ENCODE assay signal across 8 cellular contexts in the genomic region with DNA sequence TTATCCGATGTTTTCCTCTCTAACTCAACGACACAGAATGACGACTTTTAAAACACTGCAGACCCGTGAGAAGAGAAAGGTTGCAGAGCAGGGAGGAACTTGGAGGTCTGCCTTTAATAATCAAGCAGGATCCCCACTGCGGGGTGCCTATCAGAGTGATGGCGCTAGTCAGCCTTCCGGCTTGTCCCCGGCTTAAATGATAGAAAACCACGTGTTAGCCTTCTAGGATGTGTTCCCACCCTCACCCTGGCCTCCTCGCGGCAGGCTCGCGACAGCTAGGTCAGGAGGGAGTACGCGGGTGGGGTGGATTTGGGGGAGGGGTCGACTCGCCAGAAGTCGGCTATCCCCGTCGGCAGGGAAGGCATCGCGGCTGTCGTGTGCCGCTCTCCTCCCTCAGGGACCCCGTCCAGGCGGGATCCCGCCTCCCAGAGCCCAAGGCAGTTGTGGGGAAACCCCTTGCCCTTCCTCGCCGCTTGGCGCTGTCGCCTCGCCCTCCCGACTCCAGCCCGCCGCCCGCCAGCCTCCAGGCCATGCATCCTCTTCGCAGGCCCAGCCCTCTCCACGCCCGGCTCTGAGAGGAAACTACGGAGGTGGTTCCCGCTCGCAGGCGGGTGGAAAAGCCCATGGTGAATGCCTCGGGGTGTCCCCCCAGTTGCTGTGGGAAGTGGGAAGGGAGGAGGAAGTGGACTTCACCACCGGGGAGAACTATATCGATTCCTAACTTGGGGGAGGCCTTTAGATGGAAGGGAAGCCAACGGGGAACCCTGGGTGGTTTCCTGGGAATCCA. TPM values are rescaled to one million over a fixed set of nuclear protein-coding genes. Genes with fewer than 3 reads are reported as not detected.
DNase-seq lines count a peak whose midpoint lies in the region; ATAC-seq and TF ChIP-seq lines count a peak whose summit lies in the region.

No MANE protein-coding gene starts in this region.

- H3K9me3 Mint-ChIP-seq in activated T-cell treated with anti-CD3 and anti-CD28 coated beads, Interleukin-2, amount 50 U/mL, for 24 hours = no peaks in the 10 kb centered on the region

- in situ Hi-C loops in Caki2 (cut with HindIII; ENCODE audit: low pct_unique_long_range_greater_than_20kb, low sequenced_read_pairs) = no loop called here

- ATAC-seq in GM21390 (IDR thresholded peaks at IDR 0.05; ENCODE audit: unreplicated experiment) = peak; percentile 31

- H3K9ac ChIP-seq in HUES6 (ENCODE audit: low read length) = peak overlapping the region; percentile 99

- peaks cover 28% of the 10 kb centered on the region for H3K36me3 Mint-ChIP-seq in activated T-cell treated with anti-CD3 and anti-CD28 coated beads, Interleukin-2, amount 50 U/mL, for 24 hours (ENCODE audit: low read depth)

- CTCF ChIA-PET in OCI-LY7 (lab: Charles Lee; ENCODE audit: unreplicated experiment) = interaction anchor here (0.6 kb wide), 1 partner anchor 65 kb away, joined by 3 read pairs; no protein-coding TSS in a partner anchor

- H3K4me2 ChIP-seq in OCI-LY7 (ENCODE audit: low read length) = peak overlapping the region; percentile 96

- no peaks in the 10 kb centered on the region for H3K9me3 ChIP-seq in HUES6 (ENCODE audit: control insufficient read depth, insufficient read depth, low read depth, low read length)
- H3K9me3 ChIP-seq in OCI-LY7 (ENCODE audit: low read length) = no peaks in the 10 kb centered on the region
- H3K9me3 ChIP-seq in esophagus muscularis mucosa = no peaks in the 10 kb centered on the region

- POLR2A ChIA-PET in OCI-LY7 (lab: Charles Lee) = interaction anchor here (0.5 to 2.5 kb wide), 10 partner anchors 8 to 163 kb away, joined by 3 to 13 read pairs (median 4); partner anchors contain the start of gene NCF2

- peaks cover 38% of the 10 kb centered on the region for H3K79me2 ChIP-seq in OCI-LY7 (ENCODE audit: insufficient read depth, low read depth, low read length)

- H3K27me3 ChIP-seq in HUES6 (ENCODE audit: control insufficient read depth, insufficient read depth, low read length) (no peaks in the 10 kb centered on the region), esophagus muscularis mucosa (no peaks in the 10 kb centered on the region)

- H4K20me1 ChIP-seq in OCI-LY7 (ENCODE audit: insufficient read depth, low read length) = no peaks in the 10 kb centered on the region; the same call in 1 of the 2 replicates

- DNase-seq in Caki2 (ENCODE audit: low read depth) = peak; percentile 94
- DNase-seq in OCI-LY7 (ENCODE audit: low spot score) = peak; percentile 88
- DNase-seq in activated T-cell treated with anti-CD3 and anti-CD28 coated beads, Interleukin-2, amount 50 U/mL, for 24 hours = peak; percentile 87
- peak; percentile 93 for DNase-seq in esophagus muscularis mucosa (ENCODE audit: extremely low spot score)
- DNase-seq in myocyte (ENCODE audit: low read depth) = peak; percentile 92
- DNase-seq in stimulated activated CD8-positive, alpha-beta memory T cell treated with anti-CD3 and anti-CD28 coated beads, Interleukin-7, amount 100 ng/mL, for 48 hours (ENCODE audit: extremely low read depth in 1 of 2, low read depth in 1 of 2) = peak; percentile 56 to 60

- TF ChIP-seq CTCF in OCI-LY7 (conservative IDR thresholded peaks at IDR 0.05; ENCODE audit: low read length) (peak; percentile 53), esophagus muscularis mucosa (IDR thresholded peaks at IDR 0.05) (peak in 1 of 3 experiments; percentile 22)

- H3K27ac ChIP-seq in HUES6 (ENCODE audit: low read depth, low read length) (peak overlapping the region; percentile 98), OCI-LY7 (ENCODE audit: low read depth, low read length, poor library complexity, severe bottlenecking) (peak overlapping the region; percentile 88), esophagus muscularis mucosa (replicated peaks in 1 of 4) (peak overlapping the region; percentile 95 to 98 (median 96))

- peaks cover 46% of the 10 kb centered on the region for H3K4me1 Mint-ChIP-seq in activated T-cell treated with anti-CD3 and anti-CD28 coated beads, Interleukin-2, amount 50 U/mL, for 24 hours (ENCODE audit: low read depth)

- peak overlapping the region; percentile 91 for H3K4me3 ChIP-seq in HUES6 (ENCODE audit: low read depth, low read length)
- peak overlapping the region; percentile 95 for H3K4me3 ChIP-seq in OCI-LY7 (ENCODE audit: low read depth, low read length, poor library complexity, severe bottlenecking)
- peak overlapping the region; percentile 90 to 98 (median 94) for H3K4me3 ChIP-seq in esophagus muscularis mucosa

- H3K4me3 Mint-ChIP-seq in activated T-cell treated with anti-CD3 and anti-CD28 coated beads, Interleukin-2, amount 50 U/mL, for 24 hours = peak overlapping the region; percentile 97

- peak overlapping the region; percentile 59 for H2AFZ ChIP-seq in OCI-LY7 (ENCODE audit: low read length)

- no peaks in the 10 kb centered on the region for H3K27me3 Mint-ChIP-seq in activated T-cell treated with anti-CD3 and anti-CD28 coated beads, Interleukin-2, amount 50 U/mL, for 24 hours

- H3K4me1 ChIP-seq in HUES6 (ENCODE audit: control insufficient read depth, insufficient read depth, low read length) (peaks cover 23% of the 10 kb centered on the region), OCI-LY7 (ENCODE audit: insufficient read depth, low read length, poor library complexity, severe bottlenecking) (peaks cover 36% of the 10 kb centered on the region), esophagus muscularis mucosa (peaks cover 30 to 40% (median 36%) of the 10 kb centered on the region in 4 donors)

- H3K36me3 ChIP-seq in HUES6 (ENCODE audit: control insufficient read depth, insufficient read depth, low read length) (no peaks in the 10 kb centered on the region), OCI-LY7 (ENCODE audit: insufficient read depth, low read length) (peaks cover 36% of the 10 kb centered on the region), esophagus muscularis mucosa (no peaks in the 10 kb centered on the region)

- TF ChIP-seq EP300 in esophagus muscularis mucosa (IDR thresholded peaks at IDR 0.05) = no peak

- TF ChIP-seq POLR2A in esophagus muscularis mucosa (IDR thresholded peaks at IDR 0.05; ENCODE audit: low read depth) = no peak

- peak overlapping the region; percentile 100 for H3K27ac Mint-ChIP-seq in activated T-cell treated with anti-CD3 and anti-CD28 coated beads, Interleukin-2, amount 50 U/mL, for 24 hours

- BruUV-seq in OCI-LY7 (replicated peaks; lab: Mats Ljungman, UMichigan) = no TSS peak

- intact Hi-C loops in OCI-LY7 (cut with micrococcal nuclease; ENCODE audit: unreplicated experiment) (loop anchor here (1.0 to 10.0 kb wide), 10 partner anchors 64 to 636 kb away; partner anchors contain the start of genes ARPC5, DHX9, LAMC1 and NCF2), esophagus muscularis mucosa (cut with DNase I) (loop anchor here (5.0 kb wide), 3 partner anchors 71 to 189 kb away; no protein-coding TSS in a partner anchor)

- no peaks in the 10 kb centered on the region for H3K9me2 ChIP-seq in OCI-LY7 (ENCODE audit: insufficient read depth, low read length)

- under 1% methylated on average over 27 of the region's 47 CpGs for WGBS in esophagus muscularis mucosa

RNA-seq across cellular contexts. Expression of gene SMG7, which starts 1.1 kb away (rescaled TPM):
- 15.1 and 35.5 TPM in 2 replicates for total RNA-seq in Caki2 (2014; rRNA removed; shearing (Covaris generic); ENCODE audit: low replicate concordance)
- 36.4 and 45.0 TPM in 2 replicates for total RNA-seq in OCI-LY7 (2014; rRNA removed; shearing (Covaris generic))
- total RNA-seq in OCI-LY7 (2022) = 172 and 185 TPM in 2 replicates
- 10 to 100 TPM; 27.7 to 34.7 (median 32.7) TPM for total RNA-seq in esophagus muscularis mucosa
- 20.0 and 24.0 TPM in 2 replicates for total RNA-seq in myocyte
- polyA plus RNA-seq in myocyte (2012) = 23.4 TPM

RNA-seq across cellular contexts. Expression of gene NMNAT2, which starts 53.0 kb away (rescaled TPM):
- 0.24 TPM in 1 of 2 replicates, not detected in the other for total RNA-seq in Caki2 (2014; rRNA removed; shearing (Covaris generic); ENCODE audit: low replicate concordance)
- total RNA-seq in OCI-LY7 (2014; rRNA removed; shearing (Covaris generic)) = not detected in 2 replicates
- total RNA-seq in OCI-LY7 (2022) (not detected in 2 replicates), esophagus muscularis mucosa (1 to 10 TPM; 1.7 to 2.8 (median 2.4) TPM), myocyte (5.3 and 7.8 TPM in 2 replicates)
- 5.1 TPM for polyA plus RNA-seq in myocyte (2012)

Comparison
In these comparisons a context has a peak if more than half of its experiments do, and no peak if none do; other contexts are left out.
1. Peak in every context shown above with its lines: DNase-seq, ATAC-seq, H3K4me3 ChIP-seq and H3K27ac ChIP-seq.